In the genomic region with DNA sequence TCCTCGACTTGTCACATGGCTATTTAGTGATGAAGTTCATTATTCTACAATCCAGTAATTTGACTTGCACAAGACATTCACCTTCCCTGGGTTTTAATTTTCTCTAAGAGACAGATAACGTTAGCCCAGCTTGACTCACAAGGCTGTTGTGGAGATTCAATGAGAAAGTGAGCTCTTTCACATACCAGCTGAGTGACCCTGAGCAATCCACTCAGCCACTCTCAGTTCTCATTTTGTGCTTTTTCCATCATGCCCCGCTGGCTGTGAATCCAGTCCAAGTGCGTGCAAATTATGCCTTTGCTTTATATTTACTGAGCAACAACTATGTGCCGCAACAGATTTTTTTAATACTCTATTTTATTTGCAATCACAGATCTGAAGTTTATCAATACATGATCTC, we compare ENCODE assay signal across 24 cellular contexts.
DNase-seq lines count a peak whose midpoint lies in the region; ATAC-seq, FAIRE-seq and TF ChIP-seq lines count a peak whose summit lies in the region.
"Had no signal": no experiment of that assay in that cellular context is flagged by ENCODE, and none has a peak within 500 bp of the region (broad histone marks: within the 10 kb centered on the region; RNA-seq: fewer than 3 reads in every experiment).

No MANE protein-coding gene starts in this region.

- DNase-seq in GM18507 (ENCODE audit: extremely low spot score, insufficient read length, low read depth): no peak
- peak; percentile 16 for DNase-seq in GM20000 (ENCODE audit: low spot score)
- DNase-seq in adrenal gland: peak in 5 of 7 donors; percentile 28 to 54 (median 41)
- no peak for DNase-seq in NCI-H187 (lab: John Stamatoyannopoulos, UW)
- DNase-seq in osteoblast (ENCODE audit: insufficient read length, low spot score, missing footprints): no peak
- DNase-seq in NCI-H1436 treated with DMSO at 0.1 percent for 48 hours (lab: John Stamatoyannopoulos, UW): no peak
- no peak for DNase-seq in activated naive CD8-positive, alpha-beta T cell treated with anti-CD3 and anti-CD28 coated beads, Interleukin-2, amount 50 U/mL, for 24 hours
- DNase-seq: C1 segment of cervical spinal cord; CD4-positive, alpha-beta memory T cell; COR-L47; DMS53; GM23248; H9; KG1; MG63; NCI-H1105 treated with DMSO at 0.1 percent for 48 hours; NCI-H2029 treated with DMSO at 0.1 percent for 48 hours; NCI-H446 treated with DMSO at 0.1 percent for 48 hours; NCI-H526 treated with DMSO at 0.1 percent for 48 hours; SIG-M5 had no signal

- H3K27me3 Mint-ChIP-seq in activated naive CD8-positive, alpha-beta T cell treated with anti-CD3 and anti-CD28 coated beads, Interleukin-2, amount 50 U/mL, for 24 hours: no peaks in the 10 kb centered on the region
- H3K27me3 Mint-ChIP-seq: CD4-positive, alpha-beta memory T cell had no signal

- H3K27me3 ChIP-seq in adrenal gland (no peaks in the 10 kb centered on the region), osteoblast (ENCODE audit: insufficient read depth, low read length) (no peaks in the 10 kb centered on the region)
- H3K27me3 ChIP-seq: MG63 had no signal

- H2AFZ ChIP-seq in osteoblast (ENCODE audit: low read length): no peak overlapping the region
- H2AFZ ChIP-seq: GM23248 had no signal

- TF ChIP-seq CTCF in GM20000 (IDR thresholded peaks at IDR 0.05; ENCODE audit: extremely low read depth, missing control alignments) (no peak), adrenal gland (IDR thresholded peaks at IDR 0.05) (no peak), osteoblast (IDR thresholded peaks at IDR 0.05; ENCODE audit: extremely low read depth, low read depth, low read length) (no peak)

- H3K4me2 ChIP-seq in osteoblast (ENCODE audit: insufficient read depth, low read length): no peak overlapping the region

- H3K9me3 Mint-ChIP-seq in activated naive CD8-positive, alpha-beta T cell treated with anti-CD3 and anti-CD28 coated beads, Interleukin-2, amount 50 U/mL, for 24 hours: no peaks in the 10 kb centered on the region

- H3K4me1 ChIP-seq in adrenal gland (replicated peaks in 1 of 2): no peaks in the 10 kb centered on the region
- no peaks in the 10 kb centered on the region for H3K4me1 ChIP-seq in osteoblast (ENCODE audit: insufficient read depth, low read length)

- H3K27ac ChIP-seq in adrenal gland (peak overlapping the region in 2 of 5 donors; percentile 44 to 54), osteoblast (ENCODE audit: low read depth, low read length) (no peak overlapping the region)
- H3K27ac ChIP-seq: GM23248, SK-N-MC had no signal

- FAIRE-seq in GM18507 (lab: Jason Lieb, UNC): peak; percentile 59
- FAIRE-seq: GM12892, HTR-8/SVneo, RCC 7860 had no signal

- H3K36me3 Mint-ChIP-seq in activated naive CD8-positive, alpha-beta T cell treated with anti-CD3 and anti-CD28 coated beads, Interleukin-2, amount 50 U/mL, for 24 hours (ENCODE audit: low read depth): no peaks in the 10 kb centered on the region
- H3K36me3 Mint-ChIP-seq: CD4-positive, alpha-beta memory T cell had no signal

- H3K79me2 ChIP-seq in osteoblast (ENCODE audit: insufficient read depth, low read length): no peaks in the 10 kb centered on the region

- H3K9me3 ChIP-seq in adrenal gland (replicated peaks in 1 of 3): no peaks in the 10 kb centered on the region
- H3K9me3 ChIP-seq in osteoblast (ENCODE audit: low read depth, low read length): no peaks in the 10 kb centered on the region
- H3K9me3 ChIP-seq: MG63 had no signal

- no peak overlapping the region for H3K27ac Mint-ChIP-seq in activated naive CD8-positive, alpha-beta T cell treated with anti-CD3 and anti-CD28 coated beads, Interleukin-2, amount 50 U/mL, for 24 hours
- H3K27ac Mint-ChIP-seq: CD4-positive, alpha-beta memory T cell had no signal

- intact Hi-C loops in adrenal gland (cut with DNase I): no loop called here

- no peak overlapping the region for H3K4me3 Mint-ChIP-seq in activated naive CD8-positive, alpha-beta T cell treated with anti-CD3 and anti-CD28 coated beads, Interleukin-2, amount 50 U/mL, for 24 hours
- H3K4me3 Mint-ChIP-seq: CD4-positive, alpha-beta memory T cell; H9 had no signal

- H3K36me3 ChIP-seq in adrenal gland (replicated peaks in 1 of 2): no peaks in the 10 kb centered on the region
- no peaks in the 10 kb centered on the region for H3K36me3 ChIP-seq in osteoblast (ENCODE audit: insufficient read depth, low read length)
- H3K36me3 ChIP-seq: MG63 had no signal

- no peaks in the 10 kb centered on the region for H4K20me1 ChIP-seq in osteoblast (ENCODE audit: insufficient read depth, low read length)

- 50 to 71% (median 59%) methylated on average over 5 of the region's 5 CpGs for WGBS in adrenal gland, 4 donors

- no peak for TF ChIP-seq POLR2A in adrenal gland (IDR thresholded peaks at IDR 0.05)

- H3K4me1 Mint-ChIP-seq in activated naive CD8-positive, alpha-beta T cell treated with anti-CD3 and anti-CD28 coated beads, Interleukin-2, amount 50 U/mL, for 24 hours: no peaks in the 10 kb centered on the region
- H3K4me1 Mint-ChIP-seq: CD4-positive, alpha-beta memory T cell had no signal

- ATAC-seq in activated naive CD8-positive, alpha-beta T cell treated with anti-CD3 and anti-CD28 coated beads, Interleukin-2, amount 50 U/mL, for 24 hours: no peak

- H3K4me3 ChIP-seq in adrenal gland: no peak overlapping the region
- no peak overlapping the region for H3K4me3 ChIP-seq in osteoblast (ENCODE audit: insufficient read depth, low read length)
- H3K4me3 ChIP-seq: GM23248, MG63, SK-N-MC had no signal

Comparison
In these comparisons a context has a peak if more than half of its experiments do, and no peak if none do; other contexts are left out.
1. DNase-seq: peak in GM20000 (single experiment) and adrenal gland (5 of 7); none in GM18507 (single experiment), NCI-H187 (0 of 2), osteoblast (single experiment), NCI-H1436 treated with DMSO at 0.1 percent for 48 hours (single experiment) and activated naive CD8-positive, alpha-beta T cell treated with anti-CD3 and anti-CD28 coated beads, Interleukin-2, amount 50 U/mL, for 24 hours (single experiment).